Comparison of ENCODE assay signal across 14 cellular contexts in the genomic region with DNA sequence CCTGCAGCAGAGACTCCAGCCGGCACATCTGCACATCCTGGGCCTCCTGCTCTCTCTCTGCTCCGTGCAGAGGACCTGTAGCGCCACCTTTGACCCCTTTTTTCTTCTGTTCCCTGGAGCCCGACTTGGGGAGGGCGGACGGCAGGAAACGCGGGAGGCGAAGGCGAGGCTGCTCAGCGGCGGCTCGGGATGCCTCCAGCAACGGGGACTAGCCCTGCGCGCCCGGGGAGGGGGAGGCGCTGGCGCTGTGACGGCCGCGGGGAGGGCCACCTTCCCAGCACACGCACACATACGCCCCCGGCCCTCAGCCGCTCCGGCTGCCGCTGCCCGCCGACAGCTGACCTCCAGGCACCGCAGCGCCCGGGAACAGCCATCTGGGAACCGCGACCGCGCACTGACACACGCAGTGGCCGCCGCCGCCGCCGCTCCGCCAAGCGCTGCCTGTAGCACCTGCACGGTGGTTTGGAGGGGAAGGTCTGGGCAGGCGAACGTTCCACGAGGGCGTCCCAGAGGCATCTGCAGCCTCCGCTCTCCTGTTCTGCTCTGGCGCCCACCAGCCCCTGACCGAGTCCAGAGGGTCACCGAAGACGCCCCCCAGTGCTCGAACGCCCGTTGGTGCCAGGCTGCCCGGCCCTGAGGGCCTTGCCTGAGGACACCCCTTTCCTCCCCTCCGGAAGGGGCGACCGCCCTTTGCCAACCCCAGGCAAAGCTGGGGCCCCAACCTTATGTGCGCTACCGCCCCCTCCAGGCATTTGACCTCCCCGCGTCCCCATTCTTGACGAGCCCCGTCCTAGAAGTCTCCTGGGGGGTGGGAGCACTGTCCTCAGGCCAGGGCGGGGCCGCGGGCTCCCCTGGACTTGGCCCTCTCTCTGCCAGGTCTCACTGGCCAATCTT. TPM values are rescaled to one million over a fixed set of nuclear protein-coding genes. Genes with fewer than 3 reads are reported as not detected.
DNase-seq lines count a peak whose midpoint lies in the region; ATAC-seq and TF ChIP-seq lines count a peak whose summit lies in the region.
"Had no signal": no experiment of that assay in that cellular context is flagged by ENCODE, and none has a peak within 500 bp of the region (broad histone marks: within the 10 kb centered on the region; RNA-seq: fewer than 3 reads in every experiment).

No MANE protein-coding gene starts in this region.

- H3K4me3 ChIP-seq in coronary artery (peak overlapping the region; percentile 34), mucosa of descending colon (no peak overlapping the region)
- H3K4me3 ChIP-seq: A549 had no signal

- DNase-seq in NCI-H1417 (lab: John Stamatoyannopoulos, UW) (peak in 2 of 3 experiments; percentile 56 to 61), NCI-H1417 treated with DMSO at 0.1 percent for 48 hours (lab: John Stamatoyannopoulos, UW) (no peak), coronary artery (ENCODE audit: low spot score) (no peak), mucosa of descending colon (no peak)
- DNase-seq in activated CD4-positive, CD25-positive, alpha-beta regulatory T cell treated with anti-CD3 and anti-CD28 coated beads, Interleukin-2, amount 50 U/mL, for 72 hours, result no peak
- DNase-seq: activated CD8-positive, alpha-beta memory T cell treated with anti-CD3 and anti-CD28 coated beads, Interleukin-2, amount 50 U/mL, for 48 hours; DMS79; left colon had no signal

- no peak overlapping the region for H3K27ac ChIP-seq in coronary artery
- H3K27ac ChIP-seq: A549 had no signal

- no peaks in the 10 kb centered on the region for H3K4me1 ChIP-seq in mucosa of descending colon (ENCODE audit: low read depth)
- H3K4me1 ChIP-seq: A549 had no signal

- H3K9me3 ChIP-seq in mucosa of descending colon, result no peaks in the 10 kb centered on the region
- H3K9me3 ChIP-seq: A549 had no signal

- ATAC-seq in mucosa of descending colon (peak; percentile 18), HG02840 (IDR thresholded peaks at IDR 0.05; ENCODE audit: low FRiP score, unreplicated experiment) (no peak), GM18858 (IDR thresholded peaks at IDR 0.05; ENCODE audit: unreplicated experiment) (no peak)
- ATAC-seq: A549, left colon had no signal

- 0 out of 3 replicates have a peak, but pooled peaks have one; percentile 5 for TF ChIP-seq CTCF in GM12872 (IDR thresholded peaks at IDR 0.05; ENCODE audit: insufficient read depth, low read depth, low read length)
- no peak for TF ChIP-seq CTCF in coronary artery (IDR thresholded peaks at IDR 0.05)
- no peak for TF ChIP-seq CTCF in mucosa of descending colon (IDR thresholded peaks at IDR 0.05)

- no peaks in the 10 kb centered on the region for H3K36me3 ChIP-seq in mucosa of descending colon (ENCODE audit: low read depth)

- intact Hi-C loops in mucosa of descending colon (cut with DNase I, micrococcal nuclease), result no loop called here

RNA-seq across cellular contexts. Expression of gene C22orf42, which starts 16.9 kb away (rescaled TPM):
- total RNA-seq in mucosa of descending colon, result not detected
- total RNA-seq: esophagus mucosa; left colon; T-helper 2 cell treated with Interferon-gamma antibody and Interleukin-4, amounts not matched to agents 100 ng/mL and 5 ng/mL, for 36 hours had no signal

RNA-seq across cellular contexts. Expression of gene RFPL2, which starts 28.9 kb away (rescaled TPM):
- not detected for total RNA-seq in mucosa of descending colon
- total RNA-seq: esophagus mucosa had no signal

Comparison
In these comparisons a context has a peak if more than half of its experiments do, and no peak if none do; other contexts are left out.
1. DNase-seq: peak in NCI-H1417 (2 of 3); none in NCI-H1417 treated with DMSO at 0.1 percent for 48 hours (single experiment), coronary artery (single experiment), mucosa of descending colon (0 of 3) and activated CD4-positive, CD25-positive, alpha-beta regulatory T cell treated with anti-CD3 and anti-CD28 coated beads, Interleukin-2, amount 50 U/mL, for 72 hours (single experiment).